Comparison of ENCODE assay signal across 7 cellular contexts in genomic region chr21:40586575-40586974, GRCh38.
"Had no signal": no experiment of that assay in that cellular context is flagged by ENCODE, and none has a peak within 500 bp of the region (broad histone marks: within the 10 kb centered on the region; RNA-seq: fewer than 3 reads in every experiment).

No MANE protein-coding gene starts in this region.

- FAIRE-seq: H54, HTR-8/SVneo, K562 had no signal

- H2AFZ ChIP-seq: GM23248 had no signal

- H3K27ac ChIP-seq: GM23248 had no signal

- DNase-seq: GM23248, GOT3, H9, HCEC 1CT had no signal

- H3K4me3 ChIP-seq: GM23248, K562 had no signal

- H3K9ac ChIP-seq: GM23248 had no signal

- ATAC-seq: K562 had no signal
